ENCODE assay signal across 21 cellular contexts in the genomic region with DNA sequence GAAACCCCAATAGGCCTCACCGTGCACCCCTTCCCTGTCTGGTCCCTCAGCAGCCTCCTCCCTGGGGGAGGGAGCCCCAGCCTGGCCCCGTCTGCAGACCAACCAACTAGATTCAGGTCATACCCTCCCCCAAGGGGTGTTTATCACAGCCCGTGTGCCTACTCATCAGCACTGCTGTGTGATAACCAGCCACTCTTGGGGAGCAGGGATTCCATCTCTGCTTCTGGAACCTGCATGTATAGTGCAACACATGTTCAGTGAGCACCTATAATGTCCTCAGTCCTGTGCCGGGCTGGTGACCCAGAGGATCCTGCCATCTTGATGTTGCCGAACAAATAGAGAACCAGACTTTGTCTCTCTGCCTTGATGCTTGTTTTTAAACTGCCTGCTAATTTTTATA. TPM values are rescaled to one million over a fixed set of nuclear protein-coding genes. Genes with fewer than 3 reads are reported as not detected.
DNase-seq lines count a peak whose midpoint lies in the region; ATAC-seq, FAIRE-seq and TF ChIP-seq lines count a peak whose summit lies in the region.
"Had no signal": no experiment of that assay in that cellular context is flagged by ENCODE, and none has a peak within 500 bp of the region (broad histone marks: within the 10 kb centered on the region; RNA-seq: fewer than 3 reads in every experiment).

No MANE protein-coding gene starts in this region.

- H2AK5ac ChIP-seq in mesendoderm (ENCODE audit: low read length) = peak overlapping the region; percentile 71

- no peak overlapping the region for H3K4me3 Mint-ChIP-seq in activated CD8-positive, alpha-beta memory T cell treated with anti-CD3 and anti-CD28 coated beads, Interleukin-2, amount 10 ng/mL, durations not matched to agents 7 days and 5 days
- H3K4me3 Mint-ChIP-seq in progenitor cell of endocrine pancreas (ENCODE audit: low read depth) (no peak overlapping the region), endothelial cell (ENCODE audit: unreplicated experiment) (no peak overlapping the region)
- H3K4me3 Mint-ChIP-seq: CD4-positive, alpha-beta T cell had no signal

- H3K18ac ChIP-seq in mesendoderm (ENCODE audit: low read length) = no peak overlapping the region

- no peak overlapping the region for H2BK120ac ChIP-seq in mesendoderm (ENCODE audit: low read depth, low read length)

- H3K27ac Mint-ChIP-seq in activated CD8-positive, alpha-beta memory T cell treated with anti-CD3 and anti-CD28 coated beads, Interleukin-2, amount 10 ng/mL, durations not matched to agents 7 days and 5 days = no peak overlapping the region
- H3K27ac Mint-ChIP-seq in progenitor cell of endocrine pancreas (peak overlapping the region; percentile 49), endothelial cell (ENCODE audit: unreplicated experiment) (no peak overlapping the region)
- H3K27ac Mint-ChIP-seq: CD4-positive, alpha-beta T cell had no signal

- no peaks in the 10 kb centered on the region for H3K79me1 ChIP-seq in mesendoderm (ENCODE audit: low read length)

- H3K4me2 ChIP-seq in mesendoderm (ENCODE audit: low read length) = no peak overlapping the region
- H3K4me2 ChIP-seq: A549 had no signal

- peak; percentile 50 for FAIRE-seq in bronchial epithelial cell (lab: Jason Lieb, UNC)
- FAIRE-seq: A549, D721Med, G401.6, GM12891, GM19239, HepG2 had no signal

- no peaks in the 10 kb centered on the region for H3K9me3 Mint-ChIP-seq in activated CD8-positive, alpha-beta memory T cell treated with anti-CD3 and anti-CD28 coated beads, Interleukin-2, amount 10 ng/mL, durations not matched to agents 7 days and 5 days (ENCODE audit: low read depth)
- H3K9me3 Mint-ChIP-seq in progenitor cell of endocrine pancreas (ENCODE audit: low read depth) = no peaks in the 10 kb centered on the region
- H3K9me3 Mint-ChIP-seq in endothelial cell (ENCODE audit: unreplicated experiment) = no peaks in the 10 kb centered on the region
- H3K9me3 Mint-ChIP-seq: CD4-positive, alpha-beta T cell had no signal

- no peak overlapping the region for H2BK15ac ChIP-seq in mesendoderm (replicated peaks; ENCODE audit: low read depth)

- ATAC-seq in activated CD8-positive, alpha-beta memory T cell treated with anti-CD3 and anti-CD28 coated beads, Interleukin-2, amount 10 ng/mL, durations not matched to agents 7 days and 5 days = no peak
- no peak for ATAC-seq in HG03039 (IDR thresholded peaks at IDR 0.05; ENCODE audit: unreplicated experiment)
- ATAC-seq: A549, HepG2 had no signal

- H3K4me3 ChIP-seq in bronchial epithelial cell (ENCODE audit: low read depth, low read length) (no peak overlapping the region), mesendoderm (ENCODE audit: low read length) (no peak overlapping the region)
- H3K4me3 ChIP-seq: A549, GM23248 had no signal

- WGBS in mesendoderm (ENCODE audit: extremely low coverage, insufficient coverage, low lambda C conversion rate) = no CpG with 5 or more reads among the region's 5 CpGs

- H3K4ac ChIP-seq in mesendoderm (ENCODE audit: low read depth, low read length) = no peak overlapping the region

- H4K8ac ChIP-seq in mesendoderm (ENCODE audit: low read depth, low read length) = no peak overlapping the region

- peaks cover 5% of the 10 kb centered on the region for H3K4me1 ChIP-seq in mesendoderm (ENCODE audit: control insufficient read depth, low read depth, low read length)
- H3K4me1 ChIP-seq: A549 had no signal

- no peaks in the 10 kb centered on the region for H3K4me1 Mint-ChIP-seq in activated CD8-positive, alpha-beta memory T cell treated with anti-CD3 and anti-CD28 coated beads, Interleukin-2, amount 10 ng/mL, durations not matched to agents 7 days and 5 days
- H3K4me1 Mint-ChIP-seq in progenitor cell of endocrine pancreas (ENCODE audit: low read depth) (peaks cover 15% of the 10 kb centered on the region), endothelial cell (ENCODE audit: unreplicated experiment) (peaks cover 5% of the 10 kb centered on the region)

- H3K27me3 ChIP-seq in bronchial epithelial cell (ENCODE audit: control insufficient read depth, insufficient read depth, low read length) (peaks cover 3% of the 10 kb centered on the region), mesendoderm (ENCODE audit: insufficient read depth, low read length, poor library complexity) (no peaks in the 10 kb centered on the region)

- H3K27ac ChIP-seq in mesendoderm (ENCODE audit: low read depth, low read length) = no peak overlapping the region
- H3K27ac ChIP-seq: 22Rv1, A549, C4-2B, GM23248 had no signal

- TF ChIP-seq CTCF in bronchial epithelial cell (IDR thresholded peaks at IDR 0.05; ENCODE audit: insufficient read depth, low read length, severe bottlenecking) (no peak), progenitor cell of endocrine pancreas (IDR thresholded peaks at IDR 0.05; ENCODE audit: unreplicated experiment) (no peak), endothelial cell (IDR thresholded peaks at IDR 0.05; ENCODE audit: unreplicated experiment) (no peak)

- no peak overlapping the region for H3K23ac ChIP-seq in mesendoderm (ENCODE audit: low read length)

- H4K5ac ChIP-seq in mesendoderm (ENCODE audit: low read length) = no peak overlapping the region

- no peak overlapping the region for H2BK5ac ChIP-seq in mesendoderm (ENCODE audit: low read length)

- CTCF ChIA-PET in activated CD8-positive, alpha-beta memory T cell treated with anti-CD3 and anti-CD28 coated beads, Interleukin-2, amount 10 ng/mL, durations not matched to agents 7 days and 5 days (lab: Charles Lee) = no interaction called here

- H3K79me2 ChIP-seq in mesendoderm (ENCODE audit: control insufficient read depth, insufficient read depth, low read length) = no peaks in the 10 kb centered on the region

- no peak overlapping the region for H3K9ac ChIP-seq in mesendoderm (ENCODE audit: low read length)
- H3K9ac ChIP-seq: GM23248 had no signal

- DNase-seq in activated CD8-positive, alpha-beta memory T cell treated with anti-CD3 and anti-CD28 coated beads, Interleukin-2, amount 10 ng/mL, durations not matched to agents 7 days and 5 days = peak; percentile 9
- no peak for DNase-seq in activated CD8-positive, alpha-beta memory T cell treated with anti-CD3 and anti-CD28 coated beads, Interleukin-2, amount 50 U/mL, for 4 hours
- DNase-seq in bronchial epithelial cell (ENCODE audit: low read depth) (no peak), mesendoderm (no peak), progenitor cell of endocrine pancreas (ENCODE audit: low spot score, unreplicated experiment) (no peak), endothelial cell (ENCODE audit: low spot score) (no peak)
- DNase-seq in activated CD4-positive, CD25-positive, alpha-beta regulatory T cell treated with anti-CD3 and anti-CD28 coated beads, Interleukin-2, amount 50 U/mL, for 72 hours = no peak
- DNase-seq: AML-193; Caco-2; CD4-positive, alpha-beta T cell; GM23248; H7 had no signal

- H3K27me3 Mint-ChIP-seq in activated CD8-positive, alpha-beta memory T cell treated with anti-CD3 and anti-CD28 coated beads, Interleukin-2, amount 10 ng/mL, durations not matched to agents 7 days and 5 days = peaks cover 16% of the 10 kb centered on the region
- H3K27me3 Mint-ChIP-seq in progenitor cell of endocrine pancreas (peaks cover 14% of the 10 kb centered on the region), endothelial cell (ENCODE audit: unreplicated experiment) (peaks cover 4% of the 10 kb centered on the region)

- no peak overlapping the region for H3K56ac ChIP-seq in mesendoderm (ENCODE audit: low read length)

- H3K36me3 ChIP-seq in bronchial epithelial cell (ENCODE audit: control insufficient read depth, insufficient read depth, low read length) (no peaks in the 10 kb centered on the region), mesendoderm (ENCODE audit: control insufficient read depth, insufficient read depth, low read length) (no peaks in the 10 kb centered on the region)

- H3K36me3 Mint-ChIP-seq in activated CD8-positive, alpha-beta memory T cell treated with anti-CD3 and anti-CD28 coated beads, Interleukin-2, amount 10 ng/mL, durations not matched to agents 7 days and 5 days = no peaks in the 10 kb centered on the region
- H3K36me3 Mint-ChIP-seq in progenitor cell of endocrine pancreas (ENCODE audit: insufficient read depth) = no peaks in the 10 kb centered on the region
- H3K36me3 Mint-ChIP-seq in endothelial cell (ENCODE audit: low read depth, unreplicated experiment) = peaks cover 6% of the 10 kb centered on the region

RNA-seq across cellular contexts. Expression of a gene that starts 6.6 kb away (rescaled TPM):
- total RNA-seq in activated CD8-positive, alpha-beta memory T cell treated with anti-CD3 and anti-CD28 coated beads, Interleukin-2, amount 10 ng/mL, durations not matched to agents 7 days and 5 days = not detected
- total RNA-seq in bronchial epithelial cell (not detected in 2 replicates), progenitor cell of endocrine pancreas (27.9 and 28.9 TPM in 2 replicates), endothelial cell (ENCODE audit: unreplicated experiment) (3.8 TPM)
- 8.9 TPM for polyA plus RNA-seq in mesendoderm (2013, experiment 1 of 2)
- 7.1 TPM for polyA plus RNA-seq in mesendoderm (2013, experiment 2 of 2)
- total RNA-seq: CD4-positive, alpha-beta T cell; HepG2 had no signal
